ENCODE assay signal across 1 cellular context in the genomic region with DNA sequence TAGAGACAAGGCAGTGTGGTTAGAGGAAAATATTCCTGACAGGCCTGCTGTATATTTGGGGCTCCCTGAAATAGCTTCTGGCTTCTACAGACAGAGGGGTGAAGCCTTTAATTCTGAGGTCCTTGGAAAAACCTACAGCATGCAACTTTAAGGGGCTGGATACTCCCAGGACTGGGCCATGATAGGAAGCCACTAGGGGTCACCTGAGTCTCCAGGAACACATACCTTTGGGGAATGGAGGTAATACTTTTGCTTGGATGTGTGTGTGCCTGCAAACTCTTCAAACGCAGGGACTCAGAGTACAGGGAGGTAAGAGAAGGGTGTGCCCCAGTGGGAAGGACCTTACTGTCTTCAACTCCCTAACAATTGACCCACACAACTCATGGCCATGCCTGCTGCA.
TF ChIP-seq lines count a peak whose summit lies in the region.

No MANE protein-coding gene starts in this region.

TF ChIP-seq in K562, 482 proteins besides CTCF, POLR2A, EP300 and RAD21 (continued from another document):
- TF ChIP-seq, protein P1, sequence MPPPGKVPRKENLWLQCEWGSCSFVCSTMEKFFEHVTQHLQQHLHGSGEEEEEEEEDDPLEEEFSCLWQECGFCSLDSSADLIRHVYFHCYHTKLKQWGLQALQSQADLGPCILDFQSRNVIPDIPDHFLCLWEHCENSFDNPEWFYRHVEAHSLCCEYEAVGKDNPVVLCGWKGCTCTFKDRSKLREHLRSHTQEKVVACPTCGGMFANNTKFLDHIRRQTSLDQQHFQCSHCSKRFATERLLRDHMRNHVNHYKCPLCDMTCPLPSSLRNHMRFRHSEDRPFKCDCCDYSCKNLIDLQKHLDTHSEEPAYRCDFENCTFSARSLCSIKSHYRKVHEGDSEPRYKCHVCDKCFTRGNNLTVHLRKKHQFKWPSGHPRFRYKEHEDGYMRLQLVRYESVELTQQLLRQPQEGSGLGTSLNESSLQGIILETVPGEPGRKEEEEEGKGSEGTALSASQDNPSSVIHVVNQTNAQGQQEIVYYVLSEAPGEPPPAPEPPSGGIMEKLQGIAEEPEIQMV (tag; conservative IDR thresholded peaks at IDR 0.05; ENCODE audit: low read depth) = no peak
- TF ChIP-seq ZC3H11A (IDR thresholded peaks at IDR 0.05; ENCODE audit: low read depth, low read length) (no peak), ZNF586 (CRISPR knock-in tag; conservative IDR thresholded peaks at IDR 0.05) (no peak), ZNF583 (CRISPR knock-in tag; IDR thresholded peaks at IDR 0.05) (no peak), ARNT (IDR thresholded peaks at IDR 0.05) (no peak), MAFK (IDR thresholded peaks at IDR 0.05; ENCODE audit: low read length) (no peak), KDM4B (IDR thresholded peaks at IDR 0.05; ENCODE audit: borderline replicate concordance in 2 of 2, low read depth in 1 of 2) (no peak), TAF15 (IDR thresholded peaks at IDR 0.05; ENCODE audit: low read depth, low read length) (no peak), CBFB (CRISPR knock-in tag; IDR thresholded peaks at IDR 0.05) (no peak)
- TF ChIP-seq, protein P2, sequence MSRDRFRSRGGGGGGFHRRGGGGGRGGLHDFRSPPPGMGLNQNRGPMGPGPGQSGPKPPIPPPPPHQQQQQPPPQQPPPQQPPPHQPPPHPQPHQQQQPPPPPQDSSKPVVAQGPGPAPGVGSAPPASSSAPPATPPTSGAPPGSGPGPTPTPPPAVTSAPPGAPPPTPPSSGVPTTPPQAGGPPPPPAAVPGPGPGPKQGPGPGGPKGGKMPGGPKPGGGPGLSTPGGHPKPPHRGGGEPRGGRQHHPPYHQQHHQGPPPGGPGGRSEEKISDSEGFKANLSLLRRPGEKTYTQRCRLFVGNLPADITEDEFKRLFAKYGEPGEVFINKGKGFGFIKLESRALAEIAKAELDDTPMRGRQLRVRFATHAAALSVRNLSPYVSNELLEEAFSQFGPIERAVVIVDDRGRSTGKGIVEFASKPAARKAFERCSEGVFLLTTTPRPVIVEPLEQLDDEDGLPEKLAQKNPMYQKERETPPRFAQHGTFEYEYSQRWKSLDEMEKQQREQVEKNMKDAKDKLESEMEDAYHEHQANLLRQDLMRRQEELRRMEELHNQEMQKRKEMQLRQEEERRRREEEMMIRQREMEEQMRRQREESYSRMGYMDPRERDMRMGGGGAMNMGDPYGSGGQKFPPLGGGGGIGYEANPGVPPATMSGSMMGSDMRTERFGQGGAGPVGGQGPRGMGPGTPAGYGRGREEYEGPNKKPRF (IDR thresholded peaks at IDR 0.05; ENCODE audit: low read depth, low read length) = no peak
TF ChIP-seq in K562: peak in this region for 0.
